27 cellular contexts compared by ENCODE assay signal in genomic region chr2:88201811-88202169, GRCh38. TPM values are rescaled to one million over a fixed set of nuclear protein-coding genes. Genes with fewer than 3 reads are reported as not detected.
DNase-seq lines count a peak whose midpoint lies in the region; ATAC-seq, FAIRE-seq and TF ChIP-seq lines count a peak whose summit lies in the region.
"Had no signal": no experiment of that assay in that cellular context is flagged by ENCODE, and none has a peak within 500 bp of the region (broad histone marks: within the 10 kb centered on the region; RNA-seq: fewer than 3 reads in every experiment).

No MANE protein-coding gene starts in this region.

- no peak for TF ChIP-seq POLR2A in H1 (IDR thresholded peaks at IDR 0.05; ENCODE audit: control extremely low read depth in 1 of 2, low read depth in 2 of 2, low read length in 2 of 2)

- H3K36me3 ChIP-seq in H1 (ENCODE audit: control insufficient read depth in 2 of 4, insufficient read depth in 4 of 4, low read length in 3 of 4) = no peaks in the 10 kb centered on the region
- H3K36me3 ChIP-seq: SJSA1 had no signal

- H3K79me2 ChIP-seq in H1 (ENCODE audit: control insufficient read depth in 1 of 2, insufficient read depth in 2 of 2, low read length in 2 of 2) = no peaks in the 10 kb centered on the region

- H2AFZ ChIP-seq in H1 (ENCODE audit: low read length) = peak overlapping the region; percentile 74
- H2AFZ ChIP-seq: GM23248 had no signal

- H2BK120ac ChIP-seq in H1 (replicated peaks; ENCODE audit: low read depth, low read length) = no peak overlapping the region

- no peak for ATAC-seq in activated CD8-positive, alpha-beta T cell treated with anti-CD3 and anti-CD28 coated beads, Interleukin-2, amount 10 ng/mL, durations not matched to agents 7 days and 5 days
- no peak for ATAC-seq in GM19452 (IDR thresholded peaks at IDR 0.05; ENCODE audit: unreplicated experiment)
- ATAC-seq: Right ventricle myocardium inferior had no signal

- H3K9me3 Mint-ChIP-seq in immature natural killer cell = no peaks in the 10 kb centered on the region
- H3K9me3 Mint-ChIP-seq in activated CD8-positive, alpha-beta T cell treated with anti-CD3 and anti-CD28 coated beads, Interleukin-2, amount 10 ng/mL, durations not matched to agents 7 days and 5 days (ENCODE audit: insufficient read depth) = no peaks in the 10 kb centered on the region

- peaks cover 1 to 12% (median 8%) of the 10 kb centered on the region in 4 experiments for H3K27me3 ChIP-seq in H1 (replicated peaks in 1 of 4; ENCODE audit: control insufficient read depth in 3 of 4, extremely low read depth in 1 of 4, insufficient read depth in 3 of 4, low read length in 3 of 4)

- no peak overlapping the region for H4K8ac ChIP-seq in H1 (ENCODE audit: extremely low read depth, insufficient read depth, low read length)

- H3K4me2 ChIP-seq in H1 (ENCODE audit: insufficient read depth in 1 of 2, low read depth in 2 of 2, low read length in 2 of 2) = peak overlapping the region in 1 of 2 experiments; percentile 58; a peak in 2 of 4 replicates

- peaks cover 2% of the 10 kb centered on the region; the same call in 1 of the 2 replicates for H3K23me2 ChIP-seq in H1 (ENCODE audit: low read depth, low read length)

- H3K27ac Mint-ChIP-seq in immature natural killer cell = peak overlapping the region in 1 of 6 donors; percentile 55
- H3K27ac Mint-ChIP-seq in activated CD8-positive, alpha-beta T cell treated with anti-CD3 and anti-CD28 coated beads, Interleukin-2, amount 10 ng/mL, durations not matched to agents 7 days and 5 days = no peak overlapping the region
- H3K27ac Mint-ChIP-seq: IgD-negative memory B cell had no signal

- no peaks in the 10 kb centered on the region for H4K20me1 ChIP-seq in H1 (replicated peaks in 1 of 2; ENCODE audit: control insufficient read depth in 1 of 2, insufficient read depth in 2 of 2, low read length in 2 of 2)

- no peak overlapping the region for H3K4me3 ChIP-seq in H1 (ENCODE audit: extremely low read depth in 1 of 4, insufficient read depth in 2 of 4, low read depth in 3 of 4, low read length in 4 of 4)
- H3K4me3 ChIP-seq: GM23248, SJSA1 had no signal

- no peak overlapping the region for H3K27ac ChIP-seq in H1 (ENCODE audit: low read depth, low read length)
- H3K27ac ChIP-seq: C4-2B, GM23248, SJSA1 had no signal

- no peak for TF ChIP-seq RAD21 in H1 (IDR thresholded peaks at IDR 0.05 in 1 of 2, conservative IDR thresholded peaks at IDR 0.05 in 1 of 2; ENCODE audit: low read depth in 2 of 2, low read length in 2 of 2)

- H3K14ac ChIP-seq in H1 (ENCODE audit: insufficient read length) = no peak overlapping the region

- H2AK5ac ChIP-seq in H1 (ENCODE audit: low read depth, low read length) = no peak overlapping the region

- H4K91ac ChIP-seq in H1 (replicated peaks; ENCODE audit: insufficient read length, low read length) = no peak overlapping the region

- peaks cover 3 to 16% (median 8%) of the 10 kb centered on the region in 4 experiments; a peak in 6 of 7 replicates for H3K4me1 ChIP-seq in H1 (replicated peaks in 1 of 4; ENCODE audit: control insufficient read depth in 3 of 4, insufficient read depth in 4 of 4, low read length in 3 of 4)
- H3K4me1 ChIP-seq: SJSA1 had no signal

- no peak overlapping the region for H3K23ac ChIP-seq in H1 (ENCODE audit: insufficient read length)

- POLR2A ChIA-PET in H1 (lab: Charles Lee; ENCODE audit: partially characterized antibody) = interaction anchor here (0.7 to 1.6 kb wide), 3 partner anchors 9 to 52 kb away, joined by 3 to 4 read pairs (median 3); no protein-coding TSS in a partner anchor
- POLR2A ChIA-PET in activated CD8-positive, alpha-beta T cell treated with anti-CD3 and anti-CD28 coated beads, Interleukin-2, amount 10 ng/mL, durations not matched to agents 7 days and 5 days (lab: Charles Lee) = no interaction called here

- no peak for TF ChIP-seq EP300 in H1 (IDR thresholded peaks at IDR 0.05; ENCODE audit: borderline replicate concordance in 1 of 2, low read depth in 2 of 2, low read length in 2 of 2)

- 0 out of 2 replicates have a peak overlapping the region, but pooled peaks have one; percentile 27 for H2BK12ac ChIP-seq in H1 (ENCODE audit: low read depth, low read length)

- H3K9ac ChIP-seq in H1 (replicated peaks in 1 of 4; ENCODE audit: extremely low read depth in 1 of 4, low read depth in 3 of 4, low read length in 3 of 4) = no peak overlapping the region
- H3K9ac ChIP-seq: GM23248 had no signal

- 0 out of 2 replicates have a peak overlapping the region, but pooled peaks have one; percentile 68 for H2BK20ac ChIP-seq in H1 (ENCODE audit: low read length)

- no peak overlapping the region; the same call in 1 of the 2 replicates for H2BK15ac ChIP-seq in H1 (ENCODE audit: low read length)

- H3K4me3 Mint-ChIP-seq in immature natural killer cell = peak overlapping the region in 1 of 5 donors; percentile 22
- no peak overlapping the region for H3K4me3 Mint-ChIP-seq in activated CD8-positive, alpha-beta T cell treated with anti-CD3 and anti-CD28 coated beads, Interleukin-2, amount 10 ng/mL, durations not matched to agents 7 days and 5 days
- H3K4me3 Mint-ChIP-seq: IgD-negative memory B cell had no signal

- H3K4ac ChIP-seq in H1 (replicated peaks; ENCODE audit: insufficient read length, low read depth, low read length) = no peak overlapping the region

- H3K36me3 Mint-ChIP-seq in immature natural killer cell = no peaks in the 10 kb centered on the region
- H3K36me3 Mint-ChIP-seq in activated CD8-positive, alpha-beta T cell treated with anti-CD3 and anti-CD28 coated beads, Interleukin-2, amount 10 ng/mL, durations not matched to agents 7 days and 5 days (ENCODE audit: low read depth) = no peaks in the 10 kb centered on the region

- WGBS in H1 (ENCODE audit: extremely low coverage in 1 of 2, insufficient coverage in 1 of 2, insufficient read length in 1 of 2, insufficient replicate concordance in 2 of 2, low coverage in 1 of 2, low lambda C conversion rate in 2 of 2, missing lambda C conversion rate in 1 of 2), 2 experiments = 51% methylated on average over 7 of the region's 7 CpGs; no CpG with 5 or more reads in 1 of the 2 experiments

- CTCF ChIA-PET in H1 (lab: Charles Lee; ENCODE audit: partially characterized antibody) = interaction anchor here (0.9 to 5.0 kb wide), 5 partner anchors 9 to 105 kb away, joined by 3 to 39 read pairs (median 4); no protein-coding TSS in a partner anchor
- CTCF ChIA-PET in activated CD8-positive, alpha-beta T cell treated with anti-CD3 and anti-CD28 coated beads, Interleukin-2, amount 10 ng/mL, durations not matched to agents 7 days and 5 days (lab: Charles Lee) = interaction anchor here (0.8 kb wide), 1 partner anchor 11 kb away, joined by 3 read pairs; no protein-coding TSS in a partner anchor

- FAIRE-seq in H1 (lab: Jason Lieb, UNC) = no peak
- FAIRE-seq: D721Med, HTR-8/SVneo had no signal

- H3K79me1 ChIP-seq in H1 (ENCODE audit: low read depth, low read length) = no peaks in the 10 kb centered on the region

- no peak overlapping the region for H4K5ac ChIP-seq in H1 (ENCODE audit: insufficient read length, low read depth, low read length)

- no peak overlapping the region for H3K56ac ChIP-seq in H1 (replicated peaks; ENCODE audit: insufficient read length, low read depth, low read length)

- H3K9me3 ChIP-seq in H1 (ENCODE audit: insufficient read depth in 2 of 2, low read depth in 1 of 2, low read length in 1 of 2) = 0 out of 4 replicates have a peak, but pooled peaks cover 0 to 2% of the 10 kb centered on the region in 2 experiments
- H3K9me3 ChIP-seq: SJSA1 had no signal

- TF ChIP-seq CTCF in H1 (IDR thresholded peaks at IDR 0.05; ENCODE audit: control extremely low read depth in 1 of 3, insufficient read depth in 1 of 3, low read depth in 1 of 3, low read length in 3 of 3) = no peak

- H2BK5ac ChIP-seq in H1 (ENCODE audit: low read depth, low read length) = no peak overlapping the region

- H3K4me1 Mint-ChIP-seq in immature natural killer cell = peaks cover 13 to 18% of the 10 kb centered on the region in 2 donors
- peaks cover 9% of the 10 kb centered on the region for H3K4me1 Mint-ChIP-seq in activated CD8-positive, alpha-beta T cell treated with anti-CD3 and anti-CD28 coated beads, Interleukin-2, amount 10 ng/mL, durations not matched to agents 7 days and 5 days (ENCODE audit: low read depth)

- peak overlapping the region; percentile 60; the same call in 1 of the 2 replicates for H3K18ac ChIP-seq in H1 (ENCODE audit: extremely low read depth, low read length)

- peak; percentile 26 for DNase-seq in NCI-H82 (lab: John Stamatoyannopoulos, UW)
- no peak for DNase-seq in NCI-H82 treated with DMSO at 0.1 percent for 48 hours (lab: John Stamatoyannopoulos, UW; ENCODE audit: unreplicated experiment)
- peak; percentile 45 for DNase-seq in ELF-1 (ENCODE audit: low read depth, low spot score)
- peak; percentile 5 for DNase-seq in NCI-H69 (lab: John Stamatoyannopoulos, UW)
- no peak for DNase-seq in H1 (ENCODE audit: low read depth in 1 of 2, low spot score in 2 of 2)
- no peak for DNase-seq in immature natural killer cell
- DNase-seq in activated CD8-positive, alpha-beta T cell treated with anti-CD3 and anti-CD28 coated beads, Interleukin-2, amount 10 ng/mL, durations not matched to agents 7 days and 5 days = no peak
- DNase-seq: DMS79, GM23248, HCEC 1CT, Karpas-422, NCI-H1048, NCI-H1417 treated with DMSO at 0.1 percent for 48 hours, NCI-H187, NCI-H2107, NCI-H2227 treated with DMSO at 0.1 percent for 48 hours, NCI-H510A, NCI-H748 treated with DMSO at 0.1 percent for 48 hours, OCI-M1, T-helper 1 cell had no signal

- H3K27me3 Mint-ChIP-seq in immature natural killer cell (ENCODE audit: low read depth in 3 of 3) = peaks cover 6 to 19% (median 11%) of the 10 kb centered on the region in 3 donors
- peaks cover 46% of the 10 kb centered on the region for H3K27me3 Mint-ChIP-seq in activated CD8-positive, alpha-beta T cell treated with anti-CD3 and anti-CD28 coated beads, Interleukin-2, amount 10 ng/mL, durations not matched to agents 7 days and 5 days (ENCODE audit: low read depth)

RNA-seq across cellular contexts. Expression of gene THNSL2, which starts 31.6 kb away (rescaled TPM):
- total RNA-seq in H1 (2021; fragmentation: NEBNext Ultra II Directional; extraction: Animal tissue kit (Norgen Biotek cat#: 25700)) = 4.6 TPM in 2 replicates
- polyA plus RNA-seq in H1 (2011; rRNA removed) (7.0 and 8.0 TPM in 2 replicates), immature natural killer cell (under 1 TPM in 2 of 3 donors, not detected in 1; 0.22 to 0.23 TPM)
- polyA plus RNA-seq in H1 (2011; cell fraction: cytosol; rRNA removed) = 9.4 TPM
- polyA plus RNA-seq in H1 (2011; cell fraction: nucleus; rRNA removed) = 16.0 TPM
- 5.5 to 9.6 TPM (median 7.8 TPM) in 4 replicates for polyA plus RNA-seq in H1 (2012, experiment 1 of 2)
- 5.1 TPM for polyA plus RNA-seq in H1 (2012, experiment 2 of 2)
- 3.4 TPM for polyA plus RNA-seq in H1 (2013, experiment 1 of 2)
- polyA plus RNA-seq in H1 (2013, experiment 2 of 2) = 3.7 TPM
- 6.5 and 10.5 TPM in 2 replicates for polyA minus RNA-seq in H1 (2011; rRNA and poly(A)+ RNA removed)
- polyA minus RNA-seq in H1 (2011; cell fraction: cytosol; rRNA and poly(A)+ RNA removed) = 3.9 TPM
- 10.5 TPM for polyA minus RNA-seq in H1 (2011; cell fraction: nucleus; rRNA and poly(A)+ RNA removed)
- not detected for total RNA-seq in activated CD8-positive, alpha-beta T cell treated with anti-CD3 and anti-CD28 coated beads, Interleukin-2, amount 10 ng/mL, durations not matched to agents 7 days and 5 days

Comparison
In these comparisons a context has a peak if more than half of its experiments do, and no peak if none do; other contexts are left out.
1. DNase-seq: peak in NCI-H82 (single experiment), ELF-1 (single experiment) and NCI-H69 (single experiment); none in NCI-H82 treated with DMSO at 0.1 percent for 48 hours (single experiment), H1 (0 of 2), immature natural killer cell (0 of 3) and activated CD8-positive, alpha-beta T cell treated with anti-CD3 and anti-CD28 coated beads, Interleukin-2, amount 10 ng/mL, durations not matched to agents 7 days and 5 days (single experiment).